Comparison of ENCODE assay signal across 21 cellular contexts in genomic region chr11:33125025-33125424, GRCh38.
"Had no signal": no experiment of that assay in that cellular context is flagged by ENCODE, and none has a peak within 500 bp of the region (broad histone marks: within the 10 kb centered on the region; RNA-seq: fewer than 3 reads in every experiment).

No MANE protein-coding gene starts in this region.

- H3K36me3 Mint-ChIP-seq: natural killer cell treated with Interleukin-12 subunit alpha and Interleukin-12 subunit beta and Interleukin-15 and Interleukin-18, amount 100 ng/mL, for 72 hours had no signal

- DNase-seq: left ventricle myocardium inferior; naive thymus-derived CD4-positive, alpha-beta T cell; ovary; right lobe of liver; stimulated activated CD4-positive, alpha-beta T cell treated with anti-CD3 and anti-CD28 coated beads, Interleukin-1b, Interleukin-23, amount 100 ng/mL, for 48 hours; stimulated activated CD4-positive, alpha-beta T cell treated with anti-CD3 and anti-CD28 coated beads, Interleukin-2, amount 100 ng/mL, for 48 hours; stimulated activated CD4-positive, alpha-beta T cell treated with anti-CD3 and anti-CD28 coated beads, Interleukin-4, amount 100 ng/mL, for 4 hours; stimulated activated CD8-positive, alpha-beta memory T cell treated with anti-CD3 and anti-CD28 coated beads, Interleukin-4, amount 100 ng/mL, for 48 hours; stimulated activated naive CD4-positive, alpha-beta T cell treated with Interleukin-2 at 50 U/mL for 16 hours; stimulated activated naive CD8-positive, alpha-beta T cell treated with anti-CD3 and anti-CD28 coated beads, Interleukin-15, amount 100 ng/mL, for 72 hours; substantia nigra; upper lobe of left lung had no signal

- H3K36me3 ChIP-seq: ovary, right atrium auricular region, right lobe of liver, vagina had no signal

- H3K27ac ChIP-seq: left ventricle myocardium inferior, ovary, right atrium auricular region, right lobe of liver, tibial nerve, upper lobe of left lung, vagina had no signal

- H3K4me3 Mint-ChIP-seq: mesothelial cell of epicardium; naive thymus-derived CD4-positive, alpha-beta T cell; natural killer cell treated with Interleukin-12 subunit alpha and Interleukin-12 subunit beta and Interleukin-15 and Interleukin-18, amount 100 ng/mL, for 72 hours; stimulated activated memory B cell treated with anti-CD40 and anti-IgM and Interleukin-4, amounts not matched to agents 10 μg/mL and 1 μg/mL and 100 μg/mL, for 72 hours; stimulated activated naive CD8-positive, alpha-beta T cell treated with anti-CD3 and anti-CD28 coated beads, Interleukin-15, amount 100 ng/mL, for 72 hours had no signal

- H3K9me3 Mint-ChIP-seq: naive thymus-derived CD4-positive, alpha-beta T cell; natural killer cell treated with Interleukin-12 subunit alpha and Interleukin-12 subunit beta and Interleukin-15 and Interleukin-18, amount 100 ng/mL, for 72 hours; stimulated activated memory B cell treated with anti-CD40 and anti-IgM and Interleukin-4, amounts not matched to agents 10 μg/mL and 1 μg/mL and 100 μg/mL, for 72 hours; stimulated activated naive CD8-positive, alpha-beta T cell treated with anti-CD3 and anti-CD28 coated beads, Interleukin-15, amount 100 ng/mL, for 72 hours had no signal

- ATAC-seq: naive thymus-derived CD4-positive, alpha-beta T cell; natural killer cell treated with Interleukin-12 subunit alpha and Interleukin-12 subunit beta and Interleukin-15 and Interleukin-18, amount 100 ng/mL, for 72 hours; right lobe of liver; stimulated activated memory B cell treated with anti-CD40 and anti-IgM and Interleukin-4, amounts not matched to agents 10 μg/mL and 1 μg/mL and 100 μg/mL, for 72 hours; stimulated activated naive CD8-positive, alpha-beta T cell treated with anti-CD3 and anti-CD28 coated beads, Interleukin-15, amount 100 ng/mL, for 72 hours had no signal

- H3K27me3 ChIP-seq: ovary, right atrium auricular region, right lobe of liver, tibial nerve, upper lobe of left lung, vagina had no signal

- H3K27ac Mint-ChIP-seq: naive thymus-derived CD4-positive, alpha-beta T cell; natural killer cell treated with Interleukin-12 subunit alpha and Interleukin-12 subunit beta and Interleukin-15 and Interleukin-18, amount 100 ng/mL, for 72 hours; progenitor cell of endocrine pancreas; stimulated activated memory B cell treated with anti-CD40 and anti-IgM and Interleukin-4, amounts not matched to agents 10 μg/mL and 1 μg/mL and 100 μg/mL, for 72 hours; stimulated activated naive CD8-positive, alpha-beta T cell treated with anti-CD3 and anti-CD28 coated beads, Interleukin-15, amount 100 ng/mL, for 72 hours had no signal

- H3K4me2 ChIP-seq: smooth muscle cell had no signal

- H3K4me1 ChIP-seq: left ventricle myocardium inferior, right atrium auricular region, tibial nerve, vagina had no signal

- H3K27me3 Mint-ChIP-seq: naive thymus-derived CD4-positive, alpha-beta T cell; natural killer cell treated with Interleukin-12 subunit alpha and Interleukin-12 subunit beta and Interleukin-15 and Interleukin-18, amount 100 ng/mL, for 72 hours; progenitor cell of endocrine pancreas; stimulated activated memory B cell treated with anti-CD40 and anti-IgM and Interleukin-4, amounts not matched to agents 10 μg/mL and 1 μg/mL and 100 μg/mL, for 72 hours; stimulated activated naive CD8-positive, alpha-beta T cell treated with anti-CD3 and anti-CD28 coated beads, Interleukin-15, amount 100 ng/mL, for 72 hours had no signal

- H3K4me3 ChIP-seq: left ventricle myocardium inferior, lung, ovary, right atrium auricular region, right lobe of liver, smooth muscle cell, tibial nerve, upper lobe of left lung, vagina had no signal

- H3K9me3 ChIP-seq: left ventricle myocardium inferior, ovary, right atrium auricular region, right lobe of liver, tibial nerve, upper lobe of left lung, vagina had no signal
